Comparison of ENCODE assay signal across 1 cellular context in the genomic region with DNA sequence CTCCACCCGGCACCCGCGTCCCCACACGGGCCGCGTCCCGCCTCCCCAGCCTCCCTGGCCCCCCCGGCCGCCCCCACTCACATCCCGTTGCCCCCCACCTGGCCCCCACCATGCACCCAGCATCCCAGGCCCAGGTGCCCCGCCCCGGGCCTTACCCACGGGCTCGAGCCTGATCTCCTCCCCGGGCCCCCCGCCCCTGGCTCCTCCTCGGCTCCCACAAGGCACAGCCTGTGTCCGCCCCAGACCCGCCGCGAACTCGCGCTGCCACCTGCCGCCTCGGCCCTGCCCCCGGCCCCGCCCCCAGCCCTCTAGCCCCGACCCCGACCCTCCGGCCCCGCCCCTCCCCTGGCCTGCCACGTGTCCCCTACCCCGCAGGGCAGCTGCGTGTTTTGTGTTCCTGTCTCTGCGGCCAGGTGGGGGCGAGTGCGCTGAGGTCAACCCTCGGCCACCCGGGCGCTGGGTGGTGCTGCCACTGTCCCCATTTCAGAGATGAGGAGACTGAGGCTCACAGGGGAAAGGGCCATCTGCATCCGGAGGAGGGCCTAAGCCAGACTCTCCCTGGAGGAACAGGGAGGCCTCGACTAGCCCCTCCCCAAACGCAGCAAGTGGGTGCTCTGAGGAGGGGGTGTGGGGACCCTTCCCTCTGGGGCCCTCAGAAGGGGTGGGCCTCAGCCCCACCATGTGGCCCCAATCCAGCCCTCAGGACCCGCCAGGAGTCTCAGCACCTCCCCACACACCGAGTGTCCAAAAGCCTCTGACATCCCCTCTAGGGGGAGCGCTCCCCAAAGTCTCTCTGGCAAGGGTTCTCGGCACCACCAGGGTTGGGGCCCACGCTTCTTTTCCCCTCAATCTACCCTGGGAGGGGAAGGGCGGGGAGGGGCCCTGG.
TF ChIP-seq lines count a peak whose summit lies in the region.

No MANE protein-coding gene starts in this region.

TF ChIP-seq in HepG2, 621 proteins besides CTCF, POLR2A, EP300 and RAD21 (continued from another document and continues in another):
- no peak for TF ChIP-seq ZNF841 (CRISPR knock-in tag; IDR thresholded peaks at IDR 0.05; ENCODE audit: borderline replicate concordance)
- no peak for TF ChIP-seq ZNF350 (CRISPR knock-in tag; IDR thresholded peaks at IDR 0.05; ENCODE audit: borderline replicate concordance, low read depth)
- TF ChIP-seq, protein P1, sequence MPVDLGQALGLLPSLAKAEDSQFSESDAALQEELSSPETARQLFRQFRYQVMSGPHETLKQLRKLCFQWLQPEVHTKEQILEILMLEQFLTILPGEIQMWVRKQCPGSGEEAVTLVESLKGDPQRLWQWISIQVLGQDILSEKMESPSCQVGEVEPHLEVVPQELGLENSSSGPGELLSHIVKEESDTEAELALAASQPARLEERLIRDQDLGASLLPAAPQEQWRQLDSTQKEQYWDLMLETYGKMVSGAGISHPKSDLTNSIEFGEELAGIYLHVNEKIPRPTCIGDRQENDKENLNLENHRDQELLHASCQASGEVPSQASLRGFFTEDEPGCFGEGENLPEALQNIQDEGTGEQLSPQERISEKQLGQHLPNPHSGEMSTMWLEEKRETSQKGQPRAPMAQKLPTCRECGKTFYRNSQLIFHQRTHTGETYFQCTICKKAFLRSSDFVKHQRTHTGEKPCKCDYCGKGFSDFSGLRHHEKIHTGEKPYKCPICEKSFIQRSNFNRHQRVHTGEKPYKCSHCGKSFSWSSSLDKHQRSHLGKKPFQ (CRISPR knock-in tag; IDR thresholded peaks at IDR 0.05; ENCODE audit: insufficient replicate concordance), result no peak
- TF ChIP-seq NFKBIZ (CRISPR knock-in tag; IDR thresholded peaks at IDR 0.05), result no peak
- no peak for TF ChIP-seq KLF6 (CRISPR knock-in tag; IDR thresholded peaks at IDR 0.05)
- no peak for TF ChIP-seq PAX8 (CRISPR knock-in tag; IDR thresholded peaks at IDR 0.05; ENCODE audit: borderline replicate concordance)
- TF ChIP-seq HNRNPL (IDR thresholded peaks at IDR 0.05; ENCODE audit: low read depth, low read length), result no peak; the same call in 1 of the 2 replicates
- TF ChIP-seq, protein P2, sequence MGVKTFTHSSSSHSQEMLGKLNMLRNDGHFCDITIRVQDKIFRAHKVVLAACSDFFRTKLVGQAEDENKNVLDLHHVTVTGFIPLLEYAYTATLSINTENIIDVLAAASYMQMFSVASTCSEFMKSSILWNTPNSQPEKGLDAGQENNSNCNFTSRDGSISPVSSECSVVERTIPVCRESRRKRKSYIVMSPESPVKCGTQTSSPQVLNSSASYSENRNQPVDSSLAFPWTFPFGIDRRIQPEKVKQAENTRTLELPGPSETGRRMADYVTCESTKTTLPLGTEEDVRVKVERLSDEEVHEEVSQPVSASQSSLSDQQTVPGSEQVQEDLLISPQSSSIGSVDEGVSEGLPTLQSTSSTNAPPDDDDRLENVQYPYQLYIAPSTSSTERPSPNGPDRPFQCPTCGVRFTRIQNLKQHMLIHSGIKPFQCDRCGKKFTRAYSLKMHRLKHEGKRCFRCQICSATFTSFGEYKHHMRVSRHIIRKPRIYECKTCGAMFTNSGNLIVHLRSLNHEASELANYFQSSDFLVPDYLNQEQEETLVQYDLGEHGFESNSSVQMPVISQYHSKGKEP (CRISPR knock-in tag; IDR thresholded peaks at IDR 0.05), result no peak
- TF ChIP-seq HES4 (CRISPR knock-in tag; IDR thresholded peaks at IDR 0.05; ENCODE audit: borderline replicate concordance), result no peak
- TF ChIP-seq, protein P3, sequence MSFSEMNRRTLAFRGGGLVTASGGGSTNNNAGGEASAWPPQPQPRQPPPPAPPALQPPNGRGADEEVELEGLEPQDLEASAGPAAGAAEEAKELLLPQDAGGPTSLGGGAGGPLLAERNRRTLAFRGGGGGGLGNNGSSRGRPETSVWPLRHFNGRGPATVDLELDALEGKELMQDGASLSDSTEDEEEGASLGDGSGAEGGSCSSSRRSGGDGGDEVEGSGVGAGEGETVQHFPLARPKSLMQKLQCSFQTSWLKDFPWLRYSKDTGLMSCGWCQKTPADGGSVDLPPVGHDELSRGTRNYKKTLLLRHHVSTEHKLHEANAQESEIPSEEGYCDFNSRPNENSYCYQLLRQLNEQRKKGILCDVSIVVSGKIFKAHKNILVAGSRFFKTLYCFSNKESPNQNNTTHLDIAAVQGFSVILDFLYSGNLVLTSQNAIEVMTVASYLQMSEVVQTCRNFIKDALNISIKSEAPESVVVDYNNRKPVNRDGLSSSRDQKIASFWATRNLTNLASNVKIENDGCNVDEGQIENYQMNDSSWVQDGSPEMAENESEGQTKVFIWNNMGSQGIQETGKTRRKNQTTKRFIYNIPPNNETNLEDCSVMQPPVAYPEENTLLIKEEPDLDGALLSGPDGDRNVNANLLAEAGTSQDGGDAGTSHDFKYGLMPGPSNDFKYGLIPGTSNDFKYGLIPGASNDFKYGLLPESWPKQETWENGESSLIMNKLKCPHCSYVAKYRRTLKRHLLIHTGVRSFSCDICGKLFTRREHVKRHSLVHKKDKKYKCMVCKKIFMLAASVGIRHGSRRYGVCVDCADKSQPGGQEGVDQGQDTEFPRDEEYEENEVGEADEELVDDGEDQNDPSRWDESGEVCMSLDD (CRISPR knock-in tag; IDR thresholded peaks at IDR 0.05; ENCODE audit: borderline replicate concordance), result peak; percentile 70; the same call in 1 of the 2 replicates
- no peak for TF ChIP-seq ZNF260 (CRISPR knock-in tag; IDR thresholded peaks at IDR 0.05; ENCODE audit: borderline replicate concordance, low read depth)
- TF ChIP-seq ZFP36 (IDR thresholded peaks at IDR 0.05; ENCODE audit: borderline replicate concordance, low read depth, low read length, partially characterized antibody), result no peak
- no peak for TF ChIP-seq NFKB2 (CRISPR knock-in tag; IDR thresholded peaks at IDR 0.05; ENCODE audit: borderline replicate concordance)
- TF ChIP-seq CAMTA2 (CRISPR knock-in tag; IDR thresholded peaks at IDR 0.05; ENCODE audit: borderline replicate concordance), result no peak
- TF ChIP-seq, protein P4, sequence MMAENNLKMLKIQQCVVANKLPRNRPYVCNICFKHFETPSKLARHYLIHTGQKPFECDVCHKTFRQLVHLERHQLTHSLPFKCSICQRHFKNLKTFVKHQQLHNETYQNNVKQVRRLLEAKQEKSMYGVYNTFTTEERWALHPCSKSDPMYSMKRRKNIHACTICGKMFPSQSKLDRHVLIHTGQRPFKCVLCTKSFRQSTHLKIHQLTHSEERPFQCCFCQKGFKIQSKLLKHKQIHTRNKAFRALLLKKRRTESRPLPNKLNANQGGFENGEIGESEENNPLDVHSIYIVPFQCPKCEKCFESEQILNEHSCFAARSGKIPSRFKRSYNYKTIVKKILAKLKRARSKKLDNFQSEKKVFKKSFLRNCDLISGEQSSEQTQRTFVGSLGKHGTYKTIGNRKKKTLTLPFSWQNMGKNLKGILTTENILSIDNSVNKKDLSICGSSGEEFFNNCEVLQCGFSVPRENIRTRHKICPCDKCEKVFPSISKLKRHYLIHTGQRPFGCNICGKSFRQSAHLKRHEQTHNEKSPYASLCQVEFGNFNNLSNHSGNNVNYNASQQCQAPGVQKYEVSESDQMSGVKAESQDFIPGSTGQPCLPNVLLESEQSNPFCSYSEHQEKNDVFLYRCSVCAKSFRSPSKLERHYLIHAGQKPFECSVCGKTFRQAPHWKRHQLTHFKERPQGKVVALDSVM (CRISPR knock-in tag; IDR thresholded peaks at IDR 0.05), result no peak
- TF ChIP-seq ARID2 (CRISPR knock-in tag; IDR thresholded peaks at IDR 0.05; ENCODE audit: borderline replicate concordance), result no peak
- no peak for TF ChIP-seq ONECUT2 (CRISPR knock-in tag; IDR thresholded peaks at IDR 0.05)
- no peak for TF ChIP-seq ZNF567 (CRISPR knock-in tag; IDR thresholded peaks at IDR 0.05; ENCODE audit: borderline replicate concordance)
- no peak for TF ChIP-seq ZNF263 (CRISPR knock-in tag; IDR thresholded peaks at IDR 0.05)
- TF ChIP-seq MZF1 (CRISPR knock-in tag; IDR thresholded peaks at IDR 0.05; ENCODE audit: borderline replicate concordance), result no peak
- TF ChIP-seq, protein P5, sequence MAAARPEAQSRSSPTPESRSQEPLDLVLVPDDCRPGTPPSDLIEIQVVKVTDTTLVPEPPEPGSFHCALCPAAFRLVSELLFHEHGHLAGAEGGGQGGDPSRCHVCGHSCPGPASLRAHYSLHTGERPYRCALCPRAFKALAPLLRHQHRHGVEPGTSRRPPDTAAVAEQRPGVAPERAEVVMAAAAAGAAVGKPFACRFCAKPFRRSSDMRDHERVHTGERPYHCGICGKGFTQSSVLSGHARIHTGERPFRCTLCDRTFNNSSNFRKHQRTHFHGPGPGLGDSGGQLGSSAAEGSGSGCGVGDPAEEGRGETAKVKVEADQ (CRISPR knock-in tag; IDR thresholded peaks at IDR 0.05; ENCODE audit: borderline replicate concordance), result no peak
- no peak for TF ChIP-seq CEBPG (CRISPR knock-in tag; IDR thresholded peaks at IDR 0.05)
- TF ChIP-seq POLR2AphosphoS2 (IDR thresholded peaks at IDR 0.05; ENCODE audit: low read depth, low read length), result no peak
- TF ChIP-seq ERF (CRISPR knock-in tag; IDR thresholded peaks at IDR 0.05), result no peak
- TF ChIP-seq, protein P6, sequence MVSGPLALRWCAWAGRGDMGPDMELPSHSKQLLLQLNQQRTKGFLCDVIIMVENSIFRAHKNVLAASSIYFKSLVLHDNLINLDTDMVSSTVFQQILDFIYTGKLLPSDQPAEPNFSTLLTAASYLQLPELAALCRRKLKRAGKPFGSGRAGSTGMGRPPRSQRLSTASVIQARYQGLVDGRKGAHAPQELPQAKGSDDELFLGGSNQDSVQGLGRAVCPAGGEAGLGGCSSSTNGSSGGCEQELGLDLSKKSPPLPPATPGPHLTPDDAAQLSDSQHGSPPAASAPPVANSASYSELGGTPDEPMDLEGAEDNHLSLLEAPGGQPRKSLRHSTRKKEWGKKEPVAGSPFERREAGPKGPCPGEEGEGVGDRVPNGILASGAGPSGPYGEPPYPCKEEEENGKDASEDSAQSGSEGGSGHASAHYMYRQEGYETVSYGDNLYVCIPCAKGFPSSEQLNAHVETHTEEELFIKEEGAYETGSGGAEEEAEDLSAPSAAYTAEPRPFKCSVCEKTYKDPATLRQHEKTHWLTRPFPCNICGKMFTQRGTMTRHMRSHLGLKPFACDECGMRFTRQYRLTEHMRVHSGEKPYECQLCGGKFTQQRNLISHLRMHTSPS (CRISPR knock-in tag; IDR thresholded peaks at IDR 0.05; ENCODE audit: low read depth), result peak; percentile 29
- TF ChIP-seq, protein P7, sequence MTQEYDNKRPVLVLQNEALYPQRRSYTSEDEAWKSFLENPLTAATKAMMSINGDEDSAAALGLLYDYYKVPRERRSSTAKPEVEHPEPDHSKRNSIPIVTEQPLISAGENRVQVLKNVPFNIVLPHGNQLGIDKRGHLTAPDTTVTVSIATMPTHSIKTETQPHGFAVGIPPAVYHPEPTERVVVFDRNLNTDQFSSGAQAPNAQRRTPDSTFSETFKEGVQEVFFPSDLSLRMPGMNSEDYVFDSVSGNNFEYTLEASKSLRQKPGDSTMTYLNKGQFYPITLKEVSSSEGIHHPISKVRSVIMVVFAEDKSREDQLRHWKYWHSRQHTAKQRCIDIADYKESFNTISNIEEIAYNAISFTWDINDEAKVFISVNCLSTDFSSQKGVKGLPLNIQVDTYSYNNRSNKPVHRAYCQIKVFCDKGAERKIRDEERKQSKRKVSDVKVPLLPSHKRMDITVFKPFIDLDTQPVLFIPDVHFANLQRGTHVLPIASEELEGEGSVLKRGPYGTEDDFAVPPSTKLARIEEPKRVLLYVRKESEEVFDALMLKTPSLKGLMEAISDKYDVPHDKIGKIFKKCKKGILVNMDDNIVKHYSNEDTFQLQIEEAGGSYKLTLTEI (CRISPR knock-in tag; conservative IDR thresholded peaks at IDR 0.05), result no peak
- no peak for TF ChIP-seq RELA (CRISPR knock-in tag; IDR thresholded peaks at IDR 0.05)
- TF ChIP-seq, protein P8, sequence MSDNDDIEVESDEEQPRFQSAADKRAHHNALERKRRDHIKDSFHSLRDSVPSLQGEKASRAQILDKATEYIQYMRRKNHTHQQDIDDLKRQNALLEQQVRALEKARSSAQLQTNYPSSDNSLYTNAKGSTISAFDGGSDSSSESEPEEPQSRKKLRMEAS (IDR thresholded peaks at IDR 0.05), result peak; percentile 54
- TF ChIP-seq SSRP1 (CRISPR knock-in tag; IDR thresholded peaks at IDR 0.05), result 0 out of 2 replicates have a peak, but pooled peaks have one; percentile 25
- TF ChIP-seq, protein P9, sequence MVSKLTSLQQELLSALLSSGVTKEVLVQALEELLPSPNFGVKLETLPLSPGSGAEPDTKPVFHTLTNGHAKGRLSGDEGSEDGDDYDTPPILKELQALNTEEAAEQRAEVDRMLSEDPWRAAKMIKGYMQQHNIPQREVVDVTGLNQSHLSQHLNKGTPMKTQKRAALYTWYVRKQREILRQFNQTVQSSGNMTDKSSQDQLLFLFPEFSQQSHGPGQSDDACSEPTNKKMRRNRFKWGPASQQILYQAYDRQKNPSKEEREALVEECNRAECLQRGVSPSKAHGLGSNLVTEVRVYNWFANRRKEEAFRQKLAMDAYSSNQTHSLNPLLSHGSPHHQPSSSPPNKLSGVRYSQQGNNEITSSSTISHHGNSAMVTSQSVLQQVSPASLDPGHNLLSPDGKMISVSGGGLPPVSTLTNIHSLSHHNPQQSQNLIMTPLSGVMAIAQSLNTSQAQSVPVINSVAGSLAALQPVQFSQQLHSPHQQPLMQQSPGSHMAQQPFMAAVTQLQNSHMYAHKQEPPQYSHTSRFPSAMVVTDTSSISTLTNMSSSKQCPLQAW (CRISPR knock-in tag; IDR thresholded peaks at IDR 0.05), result peak; percentile 46
- no peak for TF ChIP-seq ZNF724P (CRISPR knock-in tag; IDR thresholded peaks at IDR 0.05; ENCODE audit: borderline replicate concordance)
- no peak for TF ChIP-seq ZFP36L1 (CRISPR knock-in tag; IDR thresholded peaks at IDR 0.05)
- no peak for TF ChIP-seq ZNF652 (CRISPR knock-in tag; IDR thresholded peaks at IDR 0.05; ENCODE audit: borderline replicate concordance, low read depth)
- TF ChIP-seq, protein P10, sequence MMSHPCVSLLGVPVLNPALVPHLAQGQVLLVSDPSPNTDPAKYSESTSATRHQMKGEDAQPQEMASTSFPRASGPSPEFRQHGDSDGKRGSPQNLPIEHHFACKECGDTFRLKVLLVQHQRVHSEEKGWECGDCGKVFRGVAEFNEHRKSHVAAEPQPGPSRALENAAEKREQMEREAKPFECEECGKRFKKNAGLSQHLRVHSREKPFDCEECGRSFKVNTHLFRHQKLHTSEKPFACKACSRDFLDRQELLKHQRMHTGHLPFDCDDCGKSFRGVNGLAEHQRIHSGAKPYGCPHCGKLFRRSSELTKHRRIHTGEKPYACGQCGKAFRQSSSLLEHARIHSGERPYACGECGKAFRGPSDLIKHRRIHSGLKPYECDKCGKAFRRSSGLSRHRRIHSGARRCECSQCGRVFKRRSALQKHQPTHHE (CRISPR knock-in tag; IDR thresholded peaks at IDR 0.05; ENCODE audit: borderline replicate concordance), result no peak
- TF ChIP-seq KDM1A (CRISPR knock-in tag; IDR thresholded peaks at IDR 0.05), result peak; percentile 98
- TF ChIP-seq FOXC1 (CRISPR knock-in tag; IDR thresholded peaks at IDR 0.05; ENCODE audit: borderline replicate concordance), result no peak
- TF ChIP-seq REL (CRISPR knock-in tag; conservative IDR thresholded peaks at IDR 0.05), result no peak
- TF ChIP-seq, protein P11, sequence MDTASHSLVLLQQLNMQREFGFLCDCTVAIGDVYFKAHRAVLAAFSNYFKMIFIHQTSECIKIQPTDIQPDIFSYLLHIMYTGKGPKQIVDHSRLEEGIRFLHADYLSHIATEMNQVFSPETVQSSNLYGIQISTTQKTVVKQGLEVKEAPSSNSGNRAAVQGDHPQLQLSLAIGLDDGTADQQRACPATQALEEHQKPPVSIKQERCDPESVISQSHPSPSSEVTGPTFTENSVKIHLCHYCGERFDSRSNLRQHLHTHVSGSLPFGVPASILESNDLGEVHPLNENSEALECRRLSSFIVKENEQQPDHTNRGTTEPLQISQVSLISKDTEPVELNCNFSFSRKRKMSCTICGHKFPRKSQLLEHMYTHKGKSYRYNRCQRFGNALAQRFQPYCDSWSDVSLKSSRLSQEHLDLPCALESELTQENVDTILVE (CRISPR knock-in tag; IDR thresholded peaks at IDR 0.05), result no peak
- no peak for TF ChIP-seq MTF2 (CRISPR knock-in tag; IDR thresholded peaks at IDR 0.05; ENCODE audit: borderline replicate concordance)
- no peak for TF ChIP-seq NKX3-1 (CRISPR knock-in tag; IDR thresholded peaks at IDR 0.05)
